In the genomic region with DNA sequence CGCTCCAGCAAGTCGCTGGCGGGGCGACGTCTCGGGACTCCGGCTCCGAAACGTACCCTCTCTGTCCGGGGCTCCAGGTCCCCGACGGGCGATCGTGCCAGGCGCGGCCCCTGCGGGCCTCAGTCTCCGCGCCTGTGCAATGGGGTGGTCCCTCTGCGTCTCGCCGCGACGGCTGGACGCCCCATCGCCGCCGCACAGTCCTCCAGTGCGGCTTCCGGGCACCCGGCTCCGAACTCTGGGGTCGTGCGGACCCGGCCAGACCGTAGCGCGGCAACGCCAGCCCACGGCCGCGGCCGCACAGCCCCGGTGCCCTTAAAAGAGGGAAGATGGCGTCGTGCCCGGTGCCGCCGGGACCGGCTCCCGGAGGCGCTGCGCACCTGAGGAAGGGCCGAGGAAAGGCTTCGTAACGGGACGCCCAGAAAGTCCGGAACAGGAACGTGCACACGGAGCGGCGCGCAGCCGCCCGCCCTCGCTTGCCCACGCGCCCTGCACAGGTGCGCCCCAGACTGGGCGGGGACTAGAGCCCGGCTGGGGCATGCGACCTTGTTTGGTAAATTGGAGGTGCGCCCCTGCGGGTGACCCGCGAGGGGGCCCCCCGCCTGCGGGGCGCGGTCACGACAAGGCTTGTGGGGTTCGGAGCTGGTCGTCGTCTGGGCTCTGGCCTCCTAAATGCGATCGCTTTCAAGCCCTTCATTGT, we compare ENCODE assay signal across 9 cellular contexts. TPM values are rescaled to one million over a fixed set of nuclear protein-coding genes. Genes with fewer than 3 reads are reported as not detected.
DNase-seq lines count a peak whose midpoint lies in the region; ATAC-seq and TF ChIP-seq lines count a peak whose summit lies in the region.
"Had no signal": no experiment of that assay in that cellular context is flagged by ENCODE, and none has a peak within 500 bp of the region (broad histone marks: within the 10 kb centered on the region; RNA-seq: fewer than 3 reads in every experiment).

No MANE protein-coding gene starts in this region.

- POLR2A ChIA-PET in GM10248 (lab: Yijun Ruan, JAX) = no interaction called here

- peak overlapping the region; percentile 49 for H2BK15ac ChIP-seq in neuronal stem cell (ENCODE audit: low read length)

- no peak for TF ChIP-seq POLR2A in esophagus squamous epithelium (IDR thresholded peaks at IDR 0.05)

- peak; percentile 56 for DNase-seq in GM10248 (ENCODE audit: extremely low spot score)
- DNase-seq in Jurkat, Clone E6-1 (ENCODE audit: low read depth, low spot score) = no peak
- DNase-seq in activated CD8-positive, alpha-beta memory T cell treated with anti-CD3 and anti-CD28 coated beads for 1 hour (ENCODE audit: extremely low read depth in 1 of 2, low read depth in 1 of 2) = peak; percentile 12 to 20
- DNase-seq in esophagus squamous epithelium (lab: John Stamatoyannopoulos, UW) = no peak
- no peak for DNase-seq in neuronal stem cell (ENCODE audit: low spot score)
- no peak for DNase-seq in HPDE6-E6E7 (ENCODE audit: extremely low spot score)
- DNase-seq in caudate nucleus (lab: John Stamatoyannopoulos, UW) = no peak

- peak overlapping the region; percentile 12 for H4K91ac ChIP-seq in neuronal stem cell (ENCODE audit: low read depth, low read length, poor library complexity)

- TF ChIP-seq CTCF in GM10248 (IDR thresholded peaks at IDR 0.05; ENCODE audit: control extremely low read depth, extremely low read depth, low read depth, missing control alignments) (no peak), esophagus squamous epithelium (IDR thresholded peaks at IDR 0.05) (peak in 1 of 6 experiments; percentile 23)

- H2BK120ac ChIP-seq in neuronal stem cell (ENCODE audit: low read depth, low read length) = peak overlapping the region; percentile 61

- H3K36me3 ChIP-seq in esophagus squamous epithelium (no peaks in the 10 kb centered on the region), neuronal stem cell (replicated peaks in 1 of 2; ENCODE audit: control insufficient read depth in 2 of 2, insufficient read depth in 2 of 2, low read length in 2 of 2) (no peaks in the 10 kb centered on the region)

- H3K27ac ChIP-seq in esophagus squamous epithelium (peak overlapping the region; percentile 24 to 76 (median 68)), neuronal stem cell (replicated peaks; ENCODE audit: low read length) (no peak overlapping the region), caudate nucleus (ENCODE audit: low read depth, low read length) (no peak overlapping the region)

- H3K4me1 ChIP-seq in esophagus squamous epithelium (peaks cover 14 to 37% (median 17%) of the 10 kb centered on the region in 3 donors), neuronal stem cell (ENCODE audit: control insufficient read depth in 2 of 2, insufficient read depth in 1 of 2, low read depth in 1 of 2, low read length in 2 of 2) (peaks cover 7 to 11% of the 10 kb centered on the region in 2 donors)

- peak overlapping the region; percentile 68 for H3K4me3 ChIP-seq in Jurkat, Clone E6-1 (ENCODE audit: low read length)
- H3K4me3 ChIP-seq in esophagus squamous epithelium (peak overlapping the region; percentile 48 to 73 (median 66)), neuronal stem cell (ENCODE audit: low read length in 2 of 2) (peak overlapping the region; percentile 42 to 83)

- no peak for ATAC-seq in GM21576 (IDR thresholded peaks at IDR 0.05; ENCODE audit: unreplicated experiment)

- no peak overlapping the region for H2BK5ac ChIP-seq in neuronal stem cell (ENCODE audit: low read length)

- H3K9me3 ChIP-seq in esophagus squamous epithelium = no peaks in the 10 kb centered on the region
- H3K9me3 ChIP-seq in neuronal stem cell (replicated peaks in 1 of 2; ENCODE audit: control insufficient read depth in 2 of 2, insufficient read depth in 1 of 2, low read depth in 1 of 2, low read length in 2 of 2) = peaks cover 0 to 3% of the 10 kb centered on the region in 2 donors

- H3K27me3 ChIP-seq in esophagus squamous epithelium = peaks cover 0 to 62% (median 1%) of the 10 kb centered on the region in 4 donors
- H3K27me3 ChIP-seq in neuronal stem cell (ENCODE audit: control insufficient read depth in 3 of 3, insufficient read depth in 3 of 3, low read depth in 1 of 3, low read length in 3 of 3) = peaks cover 12 to 46% (median 40%) of the 10 kb centered on the region in 3 experiments

- H2AK5ac ChIP-seq in neuronal stem cell (ENCODE audit: low read depth, low read length) = peak overlapping the region; percentile 59

- peak overlapping the region; percentile 97 for H3K23ac ChIP-seq in neuronal stem cell (ENCODE audit: low read depth, low read length, poor library complexity)

- H3K18ac ChIP-seq in neuronal stem cell (ENCODE audit: low read length) = peak overlapping the region; percentile 85

- CTCF ChIA-PET in GM10248 (lab: Yijun Ruan, JAX) = interaction anchor here (0.6 to 1.6 kb wide), 6 partner anchors 19 to 354 kb away, joined by 3 to 8 read pairs (median 3); no protein-coding TSS in a partner anchor

- no peaks in the 10 kb centered on the region for H3K79me1 ChIP-seq in neuronal stem cell (ENCODE audit: low read depth, low read length)

- H2AFZ ChIP-seq in neuronal stem cell (ENCODE audit: low read length) = peak overlapping the region; percentile 90

- intact Hi-C loops in esophagus squamous epithelium (cut with DNase I) = no loop called here

- H4K8ac ChIP-seq in neuronal stem cell (ENCODE audit: low read depth, low read length) = no peak overlapping the region

- peak overlapping the region; percentile 56 for H3K14ac ChIP-seq in neuronal stem cell (ENCODE audit: low read length)

- H2BK12ac ChIP-seq in neuronal stem cell (ENCODE audit: low read length) = peak overlapping the region; percentile 30

- H3K4ac ChIP-seq in neuronal stem cell (ENCODE audit: low read length) = no peak overlapping the region

- 2 to 10% methylated on average over 13 to 16 of the region's 86 CpGs for WGBS in esophagus squamous epithelium, 2 donors
- no CpG with 5 or more reads among the region's 86 CpGs for WGBS in neuronal stem cell (ENCODE audit: extremely low coverage in 2 of 2, insufficient read length in 2 of 2, insufficient replicate concordance in 1 of 2), 2 donors

- peak overlapping the region; percentile 72 for H3K9ac ChIP-seq in neuronal stem cell (ENCODE audit: low read depth, low read length, poor library complexity)

- peak overlapping the region; percentile 93 for H3K4me2 ChIP-seq in neuronal stem cell (ENCODE audit: insufficient read depth, low read length, poor library complexity, severe bottlenecking)

RNA-seq across cellular contexts. Expression of a gene that starts 0.5 kb away (rescaled TPM):
- polyA plus RNA-seq in Jurkat, Clone E6-1 (2012; ENCODE audit: insufficient read depth, insufficient read length) = 18.6 TPM
- total RNA-seq in esophagus squamous epithelium = 10 to 100 TPM in 3 of 4 donors, 1 to 10 TPM in 1; 6.1 to 15.6 (median 13.5) TPM
- polyA plus RNA-seq in neuronal stem cell (2013, experiment 1 of 2) = 1.3 TPM
- 1.0 TPM for polyA plus RNA-seq in neuronal stem cell (2013, experiment 2 of 2)
- total RNA-seq: temporal lobe had no signal

RNA-seq across cellular contexts. Expression of a gene that starts 21.9 kb away (rescaled TPM):
- polyA plus RNA-seq in Jurkat, Clone E6-1 (2012; ENCODE audit: insufficient read depth, insufficient read length) = 26.6 TPM
- total RNA-seq in esophagus squamous epithelium = 1 to 10 TPM; 1.8 to 7.2 (median 3.4) TPM
- polyA plus RNA-seq in neuronal stem cell (2013, experiment 1 of 2) = 18.5 TPM
- polyA plus RNA-seq in neuronal stem cell (2013, experiment 2 of 2) = 17.6 TPM

RNA-seq across cellular contexts. Expression of a gene that starts 32.1 kb away (rescaled TPM):
- 26.8 TPM for polyA plus RNA-seq in Jurkat, Clone E6-1 (2012; ENCODE audit: insufficient read depth, insufficient read length)
- total RNA-seq in esophagus squamous epithelium = 10 to 100 TPM; 17.1 to 26.7 (median 22.1) TPM
- polyA plus RNA-seq in neuronal stem cell (2013, experiment 1 of 2) = 14.6 TPM
- 12.4 TPM for polyA plus RNA-seq in neuronal stem cell (2013, experiment 2 of 2)

RNA-seq across cellular contexts. Expression of a gene that starts 40.3 kb away (rescaled TPM):
- not detected for polyA plus RNA-seq in Jurkat, Clone E6-1 (2012; ENCODE audit: insufficient read depth, insufficient read length)
- total RNA-seq in esophagus squamous epithelium = 1,000 to 10,000 TPM in 1 of 4 donors, 100 to 1,000 TPM in 3; 737 to 1,827 (median 875) TPM
- 13.7 TPM for polyA plus RNA-seq in neuronal stem cell (2013, experiment 1 of 2)
- 13.8 TPM for polyA plus RNA-seq in neuronal stem cell (2013, experiment 2 of 2)

Comparison
In these comparisons a context has a peak if more than half of its experiments do, and no peak if none do; other contexts are left out.
1. DNase-seq: peak in GM10248 (single experiment) and activated CD8-positive, alpha-beta memory T cell treated with anti-CD3 and anti-CD28 coated beads for 1 hour (2 of 2); none in Jurkat, Clone E6-1 (single experiment), esophagus squamous epithelium (single experiment), neuronal stem cell (single experiment), HPDE6-E6E7 (single experiment) and caudate nucleus (0 of 61).
2. H3K27ac ChIP-seq: peak in esophagus squamous epithelium (4 of 4); none in neuronal stem cell (single experiment) and caudate nucleus (single experiment).
3. Peak in every context shown above with its lines, with median percentiles within 50 percentile points of each other: H3K4me3 ChIP-seq.